Comparison of ENCODE assay signal across 1 cellular context in genomic region chr7:143256325-143256724, GRCh38.
TF ChIP-seq lines count a peak whose summit lies in the region.

No MANE protein-coding gene starts in this region.

TF ChIP-seq in HepG2, 621 proteins besides CTCF, POLR2A, EP300 and RAD21:
- no peak for TF ChIP-seq ZNF670 (CRISPR knock-in tag; IDR thresholded peaks at IDR 0.05; ENCODE audit: borderline replicate concordance)
- TF ChIP-seq ZC3H13 (CRISPR knock-in tag; IDR thresholded peaks at IDR 0.05), result no peak
- TF ChIP-seq CREM (IDR thresholded peaks at IDR 0.05), result no peak
- no peak for TF ChIP-seq CREM (CRISPR knock-in tag; IDR thresholded peaks at IDR 0.05)
- TF ChIP-seq SYNCRIP (IDR thresholded peaks at IDR 0.05; ENCODE audit: insufficient read depth, low read depth, low read length), result no peak
- TF ChIP-seq ZNF3 (CRISPR knock-in tag; IDR thresholded peaks at IDR 0.05), result no peak
- no peak for TF ChIP-seq HMG20A (CRISPR knock-in tag; IDR thresholded peaks at IDR 0.05; ENCODE audit: borderline replicate concordance)
